16 cellular contexts compared by ENCODE assay signal in genomic region chr6:149111556-149112115, GRCh38.
A peak's percentile ranks its signal among the peaks of the same experiment; 100 is the strongest.
DNase-seq lines count a peak whose midpoint lies in the region; ATAC-seq and TF ChIP-seq lines count a peak whose summit lies in the region.
"Had no signal": no experiment of that assay in that cellular context is flagged by ENCODE, and none has a peak within 500 bp of the region (broad histone marks: within the 10 kb centered on the region; RNA-seq: fewer than 3 reads in every experiment).

No MANE protein-coding gene starts in this region.

- intact Hi-C loops in CD14-positive monocyte (cut with micrococcal nuclease), result no loop called here

- H3K36me3 Mint-ChIP-seq in CD14-positive monocyte, result peaks cover 0 to 2% of the 10 kb centered on the region in 2 donors

- peaks cover 48% of the 10 kb centered on the region for H3K4me1 Mint-ChIP-seq in CD14-positive monocyte

- no peaks in the 10 kb centered on the region for H4K20me1 ChIP-seq in OCI-LY3 (ENCODE audit: insufficient read depth, low read length)

- no peak overlapping the region for H3K27ac ChIP-seq in OCI-LY3 (ENCODE audit: low read length)
- H3K27ac ChIP-seq: epithelial cell of prostate, RWPE1 had no signal

- peak overlapping the region in 1 of 2 donors; percentile 22 for H3K4me3 Mint-ChIP-seq in CD14-positive monocyte

- H2AFZ ChIP-seq in OCI-LY3 (ENCODE audit: low read depth, low read length), result no peak overlapping the region

- peaks cover 0 to 2% (median 0%) of the 10 kb centered on the region in 3 donors for H3K27me3 Mint-ChIP-seq in CD14-positive monocyte (ENCODE audit: low read depth in 3 of 3)

- H3K4me1 ChIP-seq in OCI-LY3 (ENCODE audit: low read length), result peaks cover 31% of the 10 kb centered on the region

- no peaks in the 10 kb centered on the region for H3K9me3 Mint-ChIP-seq in CD14-positive monocyte

- H3K4me3 ChIP-seq in OCI-LY3 (ENCODE audit: low read length), result no peak overlapping the region

- peak overlapping the region; percentile 69 to 84 (median 79) for H3K27ac Mint-ChIP-seq in CD14-positive monocyte

- H3K9ac ChIP-seq in OCI-LY3 (ENCODE audit: low read length), result no peak overlapping the region

- H3K9me3 ChIP-seq in OCI-LY3 (ENCODE audit: insufficient read depth, low read length), result no peaks in the 10 kb centered on the region

- H3K4me2 ChIP-seq in OCI-LY3 (ENCODE audit: low read length), result peak overlapping the region; percentile 28; the same call in 1 of the 2 replicates

- no peak for TF ChIP-seq CTCF in CD14-positive monocyte (IDR thresholded peaks at IDR 0.05)
- no peak for TF ChIP-seq CTCF in OCI-LY3 (IDR thresholded peaks at IDR 0.05; ENCODE audit: low read depth, low read length)

- no peaks in the 10 kb centered on the region for H3K79me2 ChIP-seq in OCI-LY3 (ENCODE audit: low read length)

- H3K27me3 ChIP-seq in OCI-LY3 (ENCODE audit: low read depth, low read length), result no peaks in the 10 kb centered on the region

- ATAC-seq in GM18868 (IDR thresholded peaks at IDR 0.05; ENCODE audit: unreplicated experiment), result peak; percentile 57
- peak; percentile 45 for ATAC-seq in HG02981 (IDR thresholded peaks at IDR 0.05; ENCODE audit: unreplicated experiment)
- no peak for ATAC-seq in HG03097 (IDR thresholded peaks at IDR 0.05; ENCODE audit: low FRiP score, unreplicated experiment)
- ATAC-seq in HG03457 (IDR thresholded peaks at IDR 0.05; ENCODE audit: unreplicated experiment), result no peak
- ATAC-seq in HG03342 (IDR thresholded peaks at IDR 0.05; ENCODE audit: unreplicated experiment), result no peak

- H3K36me3 ChIP-seq in OCI-LY3 (replicated peaks; ENCODE audit: low read depth, low read length), result no peaks in the 10 kb centered on the region

- DNase-seq in CD14-positive monocyte (ENCODE audit: low spot score) (no peak), HuH-7 (ENCODE audit: low spot score) (no peak)
- DNase-seq: cerebellar nuclear complex, DND-41, head of caudate nucleus, NCI-H1105 treated with DMSO at 0.1 percent for 48 hours, NCI-H446, retina had no signal

Comparison
In these comparisons a context has a peak if more than half of its experiments do, and no peak if none do; other contexts are left out.
1. ATAC-seq: peak in GM18868 (single experiment) and HG02981 (single experiment); none in HG03097 (single experiment), HG03457 (single experiment) and HG03342 (single experiment).